In genomic region chr9:114238919-114239879, GRCh38 we compare ENCODE assay signal across 1 cellular context.
TF ChIP-seq lines count a peak whose summit lies in the region.

No MANE protein-coding gene starts in this region.

TF ChIP-seq in IMR-90, 13 proteins besides CTCF, POLR2A, EP300 and RAD21 (continued from another document):
- peak; percentile 48; the same call in 1 of the 2 replicates for TF ChIP-seq SMC3 (IDR thresholded peaks at IDR 0.05; ENCODE audit: low read depth, low read length)
